In genomic region chr10:18179901-18180300, GRCh38 we compare ENCODE assay signal across 10 cellular contexts. TPM values are rescaled to one million over a fixed set of nuclear protein-coding genes. Genes with fewer than 3 reads are reported as not detected.
A peak's percentile ranks its signal among the peaks of the same experiment; 100 is the strongest.
DNase-seq lines count a peak whose midpoint lies in the region; TF ChIP-seq lines count a peak whose summit lies in the region.
"Had no signal": no experiment of that assay in that cellular context is flagged by ENCODE, and none has a peak within 500 bp of the region (broad histone marks: within the 10 kb centered on the region; RNA-seq: fewer than 3 reads in every experiment).

No MANE protein-coding gene starts in this region.

- no peak overlapping the region for H3K9ac ChIP-seq in SK-N-SH
- H3K9ac ChIP-seq in mesenchymal stem cell (ENCODE audit: low read length), result peak overlapping the region; percentile 72

- 34% methylated on average over 6 of the region's 6 CpGs for WGBS in SK-N-SH (ENCODE audit: low lambda C conversion rate)
- 28 to 29% methylated on average over 6 of the region's 6 CpGs for WGBS in esophagus, 2 donors
- 61% methylated on average over 6 of the region's 6 CpGs for WGBS in mesenchymal stem cell

- H3K79me2 ChIP-seq in SK-N-SH (ENCODE audit: insufficient read depth), result no peaks in the 10 kb centered on the region

- no peak overlapping the region for H3K4ac ChIP-seq in mesenchymal stem cell (ENCODE audit: low read depth in 1 of 2, low read length in 2 of 2)

- H2AK5ac ChIP-seq in mesenchymal stem cell (ENCODE audit: low read length, severe bottlenecking), result no peak overlapping the region

- H3K79me1 ChIP-seq in mesenchymal stem cell (replicated peaks; ENCODE audit: low read length, poor library complexity, severe bottlenecking), result no peaks in the 10 kb centered on the region

- H3K9me3 ChIP-seq in SK-N-SH (no peaks in the 10 kb centered on the region), esophagus (ENCODE audit: control insufficient read depth in 2 of 2, insufficient read depth in 1 of 2, low read depth in 1 of 2, low read length in 1 of 2) (no peaks in the 10 kb centered on the region), mesenchymal stem cell (ENCODE audit: control insufficient read depth, low read length) (no peaks in the 10 kb centered on the region)

- H3K4me1 ChIP-seq in SK-N-SH (ENCODE audit: control insufficient read depth in 1 of 2, insufficient read depth in 2 of 2, low read depth in 1 of 2, low read length in 1 of 2) (peaks cover 5 to 16% of the 10 kb centered on the region in 2 experiments; a peak in 3 of 4 replicates), esophagus (ENCODE audit: control insufficient read depth in 2 of 2, insufficient read depth in 2 of 2, low read length in 1 of 2) (no peaks in the 10 kb centered on the region), mesenchymal stem cell (ENCODE audit: control insufficient read depth, insufficient read depth, low read depth, low read length) (no peaks in the 10 kb centered on the region)

- no peaks in the 10 kb centered on the region for H4K20me1 ChIP-seq in SK-N-SH (ENCODE audit: insufficient read depth)

- no peak for TF ChIP-seq EP300 in SK-N-SH (IDR thresholded peaks at IDR 0.05; ENCODE audit: borderline replicate concordance in 1 of 2, low read depth in 1 of 2, low read length in 1 of 2)

- DNase-seq in SK-N-SH (no peak), mesenchymal stem cell (peak; percentile 72), ureter (ENCODE audit: low spot score) (peak; percentile 51), NCI-H1436 treated with DMSO at 0.1 percent for 48 hours (lab: John Stamatoyannopoulos, UW) (no peak), NK-92 (lab: John Stamatoyannopoulos, UW; ENCODE audit: unreplicated experiment) (no peak)
- no peak for DNase-seq in stimulated activated CD4-positive, alpha-beta T cell treated with anti-CD3 and anti-CD28 coated beads, Interleukin-4, amount 100 ng/mL, for 1 hour
- DNase-seq: activated T-cell treated with anti-CD3 and anti-CD28 coated beads, Interleukin-2, amount 50 U/mL, for 24 hours; effector memory CD4-positive, alpha-beta T cell; midbrain had no signal

- H3K4me3 ChIP-seq in SK-N-SH (ENCODE audit: low read depth in 2 of 2, low read length in 1 of 2) (peak overlapping the region in 1 of 2 experiments; percentile 1; a peak in 1 of 4 replicates), esophagus (ENCODE audit: low read depth in 1 of 2, low read length in 2 of 2) (no peak overlapping the region), mesenchymal stem cell (ENCODE audit: insufficient read depth in 1 of 2, low read depth in 1 of 2, low read length in 2 of 2) (peak overlapping the region in 1 of 2 experiments; percentile 60)

- TF ChIP-seq CTCF in SK-N-SH (IDR thresholded peaks at IDR 0.05), result no peak

- no peak overlapping the region for H4K91ac ChIP-seq in mesenchymal stem cell (ENCODE audit: low read length)

- CTCF ChIA-PET in SK-N-SH (lab: Yijun Ruan, JAX), result interaction anchor here (0.8 kb wide), 1 partner anchor 59 kb away, joined by 3 read pairs; no protein-coding TSS in a partner anchor

- POLR2A ChIA-PET in SK-N-SH (lab: Yijun Ruan, JAX), result no interaction called here

- no peak overlapping the region for H3K23ac ChIP-seq in mesenchymal stem cell (ENCODE audit: low read length in 2 of 2)

- no peaks in the 10 kb centered on the region for H3F3A ChIP-seq in SK-N-SH (replicated peaks; ENCODE audit: insufficient read depth)

- H2BK15ac ChIP-seq in mesenchymal stem cell (ENCODE audit: low read depth, poor library complexity, severe bottlenecking), result no peak overlapping the region

- no peak overlapping the region for H2BK12ac ChIP-seq in mesenchymal stem cell (ENCODE audit: low read length in 2 of 2)

- H3K27me3 ChIP-seq in SK-N-SH (ENCODE audit: insufficient read depth), result no peaks in the 10 kb centered on the region
- H3K27me3 ChIP-seq in esophagus (ENCODE audit: control insufficient read depth in 1 of 2, insufficient read depth in 2 of 2, low read length in 2 of 2), result no peaks in the 10 kb centered on the region
- H3K27me3 ChIP-seq in mesenchymal stem cell (ENCODE audit: control insufficient read depth in 1 of 2, insufficient read depth in 1 of 2, low read length in 2 of 2), result peaks cover 0 to 6% of the 10 kb centered on the region in 2 experiments

- no peak for TF ChIP-seq RAD21 in SK-N-SH (IDR thresholded peaks at IDR 0.05; ENCODE audit: low read length)

- no peaks in the 10 kb centered on the region for H3K9me2 ChIP-seq in SK-N-SH

- H3K4me2 ChIP-seq in SK-N-SH, result peak overlapping the region; percentile 60
- H3K4me2 ChIP-seq in mesenchymal stem cell (ENCODE audit: low read length, poor library complexity, severe bottlenecking), result no peak overlapping the region

- H2BK5ac ChIP-seq in mesenchymal stem cell (ENCODE audit: low read depth, low read length, poor library complexity, severe bottlenecking), result no peak overlapping the region

- H4K8ac ChIP-seq in mesenchymal stem cell (ENCODE audit: low read length), result no peak overlapping the region

- no peak overlapping the region for H3K18ac ChIP-seq in mesenchymal stem cell (ENCODE audit: low read depth in 1 of 2, low read length in 2 of 2)

- H3K27ac ChIP-seq in SK-N-SH (ENCODE audit: low read depth in 2 of 2, low read length in 1 of 2) (peak overlapping the region; percentile 59 to 80), esophagus (ENCODE audit: low read depth in 2 of 2, low read length in 1 of 2) (peak overlapping the region; percentile 30 to 61), mesenchymal stem cell (ENCODE audit: low read length, poor library complexity, severe bottlenecking) (no peak overlapping the region)

- peak overlapping the region; percentile 78 for H2AFZ ChIP-seq in SK-N-SH (ENCODE audit: low read depth)
- H2AFZ ChIP-seq in mesenchymal stem cell (ENCODE audit: low read depth, low read length), result no peak overlapping the region

- H3K36me3 ChIP-seq in SK-N-SH (replicated peaks in 1 of 2; ENCODE audit: control insufficient read depth in 1 of 2, insufficient read depth in 2 of 2, low read length in 1 of 2), result no peaks in the 10 kb centered on the region
- H3K36me3 ChIP-seq in esophagus (ENCODE audit: control insufficient read depth in 2 of 2, insufficient read depth in 2 of 2, low read length in 1 of 2), result no peaks in the 10 kb centered on the region
- H3K36me3 ChIP-seq in mesenchymal stem cell (ENCODE audit: control insufficient read depth in 1 of 2, insufficient read depth in 2 of 2, low read depth in 1 of 2, low read length in 2 of 2), result no peaks in the 10 kb centered on the region

- H2BK120ac ChIP-seq in mesenchymal stem cell (ENCODE audit: low read depth, low read length), result no peak overlapping the region

- no peak overlapping the region for H3K14ac ChIP-seq in mesenchymal stem cell (ENCODE audit: low read length in 2 of 2)

TF ChIP-seq in SK-N-SH, 30 proteins besides CTCF, POLR2A, EP300 and RAD21:
- TF ChIP-seq MEF2A (IDR thresholded peaks at IDR 0.05; ENCODE audit: borderline replicate concordance, low read depth) (peak; percentile 69; the same call in 1 of the 2 replicates), RXRA (IDR thresholded peaks at IDR 0.05; ENCODE audit: borderline replicate concordance, low read depth) (no peak), NFIC (IDR thresholded peaks at IDR 0.05; ENCODE audit: borderline replicate concordance) (peak; percentile 48; the same call in 1 of the 2 replicates)

RNA-seq across cellular contexts. Expression of gene CACNB2, which starts 39.7 kb away (rescaled TPM):
- polyA plus RNA-seq in SK-N-SH (2012; rRNA removed), result 0.74 and 0.75 TPM in 2 replicates
- polyA plus RNA-seq in SK-N-SH (2012; cell fraction: cytosol; rRNA removed), result 0.20 and 0.31 TPM in 2 replicates
- 1.8 and 2.6 TPM in 2 replicates for polyA plus RNA-seq in SK-N-SH (2012; cell fraction: nucleus; rRNA removed)
- 1 to 10 TPM; 3.8 to 5.1 TPM for polyA plus RNA-seq in esophagus
- polyA plus RNA-seq in mesenchymal stem cell (2013, experiment 1 of 2), result 0.17 TPM
- polyA plus RNA-seq in mesenchymal stem cell (2013, experiment 2 of 2), result 0.11 TPM
- total RNA-seq in ureter, result 14.3 TPM

Comparison
In these comparisons a context has a peak if more than half of its experiments do, and no peak if none do; other contexts are left out.
1. DNase-seq: peak in mesenchymal stem cell (single experiment) and ureter (single experiment); none in SK-N-SH (single experiment), NCI-H1436 treated with DMSO at 0.1 percent for 48 hours (single experiment), NK-92 (single experiment) and stimulated activated CD4-positive, alpha-beta T cell treated with anti-CD3 and anti-CD28 coated beads, Interleukin-4, amount 100 ng/mL, for 1 hour (single experiment).